Comparison of ENCODE assay signal across 1 cellular context in genomic region chr20:32636278-32636677, GRCh38.
TF ChIP-seq lines count a peak whose summit lies in the region.

No MANE protein-coding gene starts in this region.

TF ChIP-seq in GM23338, 12 proteins besides CTCF, POLR2A, EP300 and RAD21 (continued from another document):
- TF ChIP-seq, protein P1, sequence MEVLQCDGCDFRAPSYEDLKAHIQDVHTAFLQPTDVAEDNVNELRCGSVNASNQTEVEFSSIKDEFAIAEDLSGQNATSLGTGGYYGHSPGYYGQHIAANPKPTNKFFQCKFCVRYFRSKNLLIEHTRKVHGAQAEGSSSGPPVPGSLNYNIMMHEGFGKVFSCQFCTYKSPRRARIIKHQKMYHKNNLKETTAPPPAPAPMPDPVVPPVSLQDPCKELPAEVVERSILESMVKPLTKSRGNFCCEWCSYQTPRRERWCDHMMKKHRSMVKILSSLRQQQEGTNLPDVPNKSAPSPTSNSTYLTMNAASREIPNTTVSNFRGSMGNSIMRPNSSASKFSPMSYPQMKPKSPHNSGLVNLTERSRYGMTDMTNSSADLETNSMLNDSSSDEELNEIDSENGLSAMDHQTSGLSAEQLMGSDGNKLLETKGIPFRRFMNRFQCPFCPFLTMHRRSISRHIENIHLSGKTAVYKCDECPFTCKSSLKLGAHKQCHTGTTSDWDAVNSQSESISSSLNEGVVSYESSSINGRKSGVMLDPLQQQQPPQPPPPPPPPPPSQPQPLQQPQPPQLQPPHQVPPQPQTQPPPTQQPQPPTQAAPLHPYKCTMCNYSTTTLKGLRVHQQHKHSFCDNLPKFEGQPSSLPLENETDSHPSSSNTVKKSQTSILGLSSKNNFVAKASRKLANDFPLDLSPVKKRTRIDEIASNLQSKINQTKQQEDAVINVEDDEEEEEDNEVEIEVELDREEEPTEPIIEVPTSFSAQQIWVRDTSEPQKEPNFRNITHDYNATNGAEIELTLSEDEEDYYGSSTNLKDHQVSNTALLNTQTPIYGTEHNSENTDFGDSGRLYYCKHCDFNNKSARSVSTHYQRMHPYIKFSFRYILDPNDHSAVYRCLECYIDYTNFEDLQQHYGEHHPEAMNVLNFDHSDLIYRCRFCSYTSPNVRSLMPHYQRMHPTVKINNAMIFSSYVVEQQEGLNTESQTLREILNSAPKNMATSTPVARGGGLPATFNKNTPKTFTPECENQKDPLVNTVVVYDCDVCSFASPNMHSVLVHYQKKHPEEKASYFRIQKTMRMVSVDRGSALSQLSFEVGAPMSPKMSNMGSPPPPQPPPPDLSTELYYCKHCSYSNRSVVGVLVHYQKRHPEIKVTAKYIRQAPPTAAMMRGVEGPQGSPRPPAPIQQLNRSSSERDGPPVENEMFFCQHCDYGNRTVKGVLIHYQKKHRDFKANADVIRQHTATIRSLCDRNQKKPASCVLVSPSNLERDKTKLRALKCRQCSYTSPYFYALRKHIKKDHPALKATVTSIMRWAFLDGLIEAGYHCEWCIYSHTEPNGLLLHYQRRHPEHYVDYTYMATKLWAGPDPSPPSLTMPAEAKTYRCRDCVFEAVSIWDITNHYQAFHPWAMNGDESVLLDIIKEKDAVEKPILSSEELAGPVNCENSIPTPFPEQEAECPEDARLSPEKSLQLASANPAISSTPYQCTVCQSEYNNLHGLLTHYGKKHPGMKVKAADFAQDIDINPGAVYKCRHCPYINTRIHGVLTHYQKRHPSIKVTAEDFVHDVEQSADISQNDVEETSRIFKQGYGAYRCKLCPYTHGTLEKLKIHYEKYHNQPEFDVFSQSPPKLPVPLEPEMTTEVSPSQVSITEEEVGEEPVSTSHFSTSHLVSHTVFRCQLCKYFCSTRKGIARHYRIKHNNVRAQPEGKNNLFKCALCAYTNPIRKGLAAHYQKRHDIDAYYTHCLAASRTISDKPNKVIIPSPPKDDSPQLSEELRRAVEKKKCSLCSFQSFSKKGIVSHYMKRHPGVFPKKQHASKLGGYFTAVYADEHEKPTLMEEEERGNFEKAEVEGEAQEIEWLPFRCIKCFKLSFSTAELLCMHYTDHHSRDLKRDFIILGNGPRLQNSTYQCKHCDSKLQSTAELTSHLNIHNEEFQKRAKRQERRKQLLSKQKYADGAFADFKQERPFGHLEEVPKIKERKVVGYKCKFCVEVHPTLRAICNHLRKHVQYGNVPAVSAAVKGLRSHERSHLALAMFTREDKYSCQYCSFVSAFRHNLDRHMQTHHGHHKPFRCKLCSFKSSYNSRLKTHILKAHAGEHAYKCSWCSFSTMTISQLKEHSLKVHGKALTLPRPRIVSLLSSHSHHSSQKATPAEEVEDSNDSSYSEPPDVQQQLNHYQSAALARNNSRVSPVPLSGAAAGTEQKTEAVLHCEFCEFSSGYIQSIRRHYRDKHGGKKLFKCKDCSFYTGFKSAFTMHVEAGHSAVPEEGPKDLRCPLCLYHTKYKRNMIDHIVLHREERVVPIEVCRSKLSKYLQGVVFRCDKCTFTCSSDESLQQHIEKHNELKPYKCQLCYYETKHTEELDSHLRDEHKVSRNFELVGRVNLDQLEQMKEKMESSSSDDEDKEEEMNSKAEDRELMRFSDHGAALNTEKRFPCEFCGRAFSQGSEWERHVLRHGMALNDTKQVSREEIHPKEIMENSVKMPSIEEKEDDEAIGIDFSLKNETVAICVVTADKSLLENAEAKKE (CRISPR knock-in tag; IDR thresholded peaks at IDR 0.05) = no peak
- TF ChIP-seq POLR2AphosphoS5 (IDR thresholded peaks at IDR 0.05; ENCODE audit: low read depth) (no peak), CREB1 (CRISPR knock-in tag; IDR thresholded peaks at IDR 0.05; ENCODE audit: low read depth) (no peak), JUNB (IDR thresholded peaks at IDR 0.05; ENCODE audit: unreplicated experiment) (no peak), EZH2phosphoT487 (IDR thresholded peaks at IDR 0.05; ENCODE audit: unreplicated experiment) (no peak), ETS1 (IDR thresholded peaks at IDR 0.05) (no peak), STAT1 (IDR thresholded peaks at IDR 0.05; ENCODE audit: unreplicated experiment) (no peak), ZNF114 (CRISPR knock-in tag; IDR thresholded peaks at IDR 0.05) (no peak), EZH2 (IDR thresholded peaks at IDR 0.05; ENCODE audit: low read depth, unreplicated experiment) (no peak), ZNF331 (CRISPR knock-in tag; IDR thresholded peaks at IDR 0.05; ENCODE audit: low read depth) (no peak), REST (IDR thresholded peaks at IDR 0.05; ENCODE audit: unreplicated experiment) (no peak)
